Comparison of ENCODE assay signal across 21 cellular contexts in genomic region chr9:84456526-84456925, GRCh38.
"Had no signal": no experiment of that assay in that cellular context is flagged by ENCODE, and none has a peak within 500 bp of the region (broad histone marks: within the 10 kb centered on the region; RNA-seq: fewer than 3 reads in every experiment).

No MANE protein-coding gene starts in this region.

- DNase-seq: dermis blood vessel endothelial cell; dorsolateral prefrontal cortex; effector CD4-positive, alpha-beta T cell; effector memory CD4-positive, alpha-beta T cell; erythroblast; esophagus squamous epithelium; foreskin fibroblast; foreskin melanocyte; gastrocnemius medialis; glutamatergic neuron; head of caudate nucleus; heart right ventricle; hippocampal formation; left colon; left lung; left ventricle myocardium superior; lower lobe of right lung; mesenchymal stem cell; mucosa of descending colon; naive B cell had no signal

- H3K27ac ChIP-seq: coronary artery, dorsolateral prefrontal cortex, esophagus squamous epithelium, gastrocnemius medialis, heart right ventricle, left lung, lower lobe of right lung had no signal

- H3K4me3 ChIP-seq: coronary artery, dorsolateral prefrontal cortex, esophagus squamous epithelium, gastrocnemius medialis, heart right ventricle, left lung, lower lobe of right lung, mucosa of descending colon had no signal
